In genomic region chr4:162952232-162952631, GRCh38 we compare ENCODE assay signal across 12 cellular contexts.
DNase-seq lines count a peak whose midpoint lies in the region; TF ChIP-seq lines count a peak whose summit lies in the region.
"Had no signal": no experiment of that assay in that cellular context is flagged by ENCODE, and none has a peak within 500 bp of the region (broad histone marks: within the 10 kb centered on the region; RNA-seq: fewer than 3 reads in every experiment).

No MANE protein-coding gene starts in this region.

- H3K4me1 ChIP-seq in endodermal cell (ENCODE audit: control insufficient read depth, insufficient read depth, low read length) (peaks cover 7% of the 10 kb centered on the region), trophoblast cell (ENCODE audit: control insufficient read depth in 1 of 2, insufficient read depth in 2 of 2, low read length in 2 of 2) (no peaks in the 10 kb centered on the region), right atrium auricular region (no peaks in the 10 kb centered on the region)
- H3K4me1 ChIP-seq in CD8-positive, alpha-beta memory T cell (ENCODE audit: insufficient read depth, low read length), result no peaks in the 10 kb centered on the region

- H3K9ac ChIP-seq in endodermal cell (ENCODE audit: extremely low read depth, low read length, poor library complexity, severe bottlenecking), result no peak overlapping the region
- H3K9ac ChIP-seq in trophoblast cell (ENCODE audit: low read length), result no peak overlapping the region

- no peak overlapping the region for H2BK5ac ChIP-seq in trophoblast cell (ENCODE audit: low read depth, low read length, poor library complexity)

- H2BK120ac ChIP-seq in trophoblast cell (ENCODE audit: insufficient read depth, low read length, poor library complexity), result no peak overlapping the region

- H3K36me3 Mint-ChIP-seq in endodermal cell (ENCODE audit: low read depth), result no peaks in the 10 kb centered on the region
- no peaks in the 10 kb centered on the region for H3K36me3 Mint-ChIP-seq in CD8-positive, alpha-beta memory T cell
- H3K36me3 Mint-ChIP-seq: activated naive CD8-positive, alpha-beta T cell treated with anti-CD3 and anti-CD28 coated beads, Interleukin-2, amount 10 ng/mL, durations not matched to agents 7 days and 5 days had no signal

- no peak overlapping the region for H3K4me3 Mint-ChIP-seq in endodermal cell
- no peak overlapping the region for H3K4me3 Mint-ChIP-seq in CD8-positive, alpha-beta memory T cell
- H3K4me3 Mint-ChIP-seq: activated naive CD8-positive, alpha-beta T cell treated with anti-CD3 and anti-CD28 coated beads, Interleukin-2, amount 10 ng/mL, durations not matched to agents 7 days and 5 days had no signal

- H3K4me1 Mint-ChIP-seq in endodermal cell, result peaks cover 14% of the 10 kb centered on the region
- no peaks in the 10 kb centered on the region for H3K4me1 Mint-ChIP-seq in CD8-positive, alpha-beta memory T cell
- H3K4me1 Mint-ChIP-seq: activated naive CD8-positive, alpha-beta T cell treated with anti-CD3 and anti-CD28 coated beads, Interleukin-2, amount 10 ng/mL, durations not matched to agents 7 days and 5 days had no signal

- no peak overlapping the region for H4K8ac ChIP-seq in trophoblast cell (ENCODE audit: low read depth, low read length)

- no peak overlapping the region for H3K23ac ChIP-seq in trophoblast cell (ENCODE audit: low read length)

- H3K27me3 ChIP-seq in endodermal cell (ENCODE audit: control insufficient read depth, insufficient read depth, low read length, poor library complexity, severe bottlenecking) (no peaks in the 10 kb centered on the region), trophoblast cell (ENCODE audit: insufficient read depth, low read length) (no peaks in the 10 kb centered on the region), right atrium auricular region (no peaks in the 10 kb centered on the region)
- no peaks in the 10 kb centered on the region for H3K27me3 ChIP-seq in CD8-positive, alpha-beta memory T cell (ENCODE audit: insufficient read depth, low read length, poor library complexity, severe bottlenecking)

- H3K14ac ChIP-seq in trophoblast cell (ENCODE audit: low read length), result no peak overlapping the region

- POLR2A ChIA-PET in CD8-positive, alpha-beta memory T cell (lab: Charles Lee), result no interaction called here

- H4K12ac ChIP-seq in trophoblast cell (ENCODE audit: low read depth, low read length), result no peak overlapping the region

- H3K27me3 Mint-ChIP-seq in endodermal cell (ENCODE audit: insufficient read depth), result no peaks in the 10 kb centered on the region
- H3K27me3 Mint-ChIP-seq in CD8-positive, alpha-beta memory T cell, result no peaks in the 10 kb centered on the region
- H3K27me3 Mint-ChIP-seq: activated naive CD8-positive, alpha-beta T cell treated with anti-CD3 and anti-CD28 coated beads, Interleukin-2, amount 10 ng/mL, durations not matched to agents 7 days and 5 days had no signal

- H3K9me3 ChIP-seq in endodermal cell (ENCODE audit: control insufficient read depth, low read length), result no peaks in the 10 kb centered on the region
- H3K9me3 ChIP-seq in trophoblast cell (ENCODE audit: insufficient read depth, low read depth, low read length), result no peaks in the 10 kb centered on the region
- H3K9me3 ChIP-seq in CD8-positive, alpha-beta memory T cell (ENCODE audit: low read length), result no peaks in the 10 kb centered on the region
- no peaks in the 10 kb centered on the region for H3K9me3 ChIP-seq in right atrium auricular region

- no peaks in the 10 kb centered on the region for H3K79me2 ChIP-seq in trophoblast cell (ENCODE audit: control insufficient read depth, insufficient read depth, low read length, poor library complexity)

- no peak overlapping the region for H2BK12ac ChIP-seq in trophoblast cell (ENCODE audit: low read length)

- no peak overlapping the region for H4K91ac ChIP-seq in trophoblast cell (ENCODE audit: low read depth, low read length)

- H2AK5ac ChIP-seq in trophoblast cell (ENCODE audit: low read length), result no peak overlapping the region

- H3K27ac Mint-ChIP-seq in endodermal cell, result no peak overlapping the region
- H3K27ac Mint-ChIP-seq in CD8-positive, alpha-beta memory T cell, result no peak overlapping the region
- H3K27ac Mint-ChIP-seq: activated naive CD8-positive, alpha-beta T cell treated with anti-CD3 and anti-CD28 coated beads, Interleukin-2, amount 10 ng/mL, durations not matched to agents 7 days and 5 days had no signal

- H3K18ac ChIP-seq in trophoblast cell (ENCODE audit: low read length), result no peak overlapping the region

- DNase-seq in NK-92 treated with Interleukin-12 subunit alpha and Interleukin-12 subunit beta, amount 100 ng/mL, for 24 hours (lab: John Stamatoyannopoulos, UW), result peak; percentile 45
- no peak for DNase-seq in NK-92 (lab: John Stamatoyannopoulos, UW; ENCODE audit: unreplicated experiment)
- peak; percentile 1 for DNase-seq in NCI-H69 (lab: John Stamatoyannopoulos, UW)
- DNase-seq in endodermal cell, result peak; percentile 56
- DNase-seq in trophoblast cell, result peak; percentile 95 to 98
- DNase-seq in CD8-positive, alpha-beta memory T cell, result no peak
- DNase-seq in stimulated activated naive CD4-positive, alpha-beta T cell (lab: John Stamatoyannopoulos, UW), result no peak
- no peak for DNase-seq in right atrium auricular region (ENCODE audit: low spot score)
- DNase-seq: activated naive CD8-positive, alpha-beta T cell treated with anti-CD3 and anti-CD28 coated beads, Interleukin-2, amount 10 ng/mL, durations not matched to agents 7 days and 5 days; GDM1; Karpas-422; NCI-H1930 had no signal

- CTCF ChIA-PET in CD8-positive, alpha-beta memory T cell (lab: Charles Lee), result no interaction called here

- H3K27ac ChIP-seq in endodermal cell (ENCODE audit: low read depth, low read length) (no peak overlapping the region), trophoblast cell (ENCODE audit: low read depth, low read length) (no peak overlapping the region), right atrium auricular region (no peak overlapping the region)
- H3K27ac ChIP-seq in CD8-positive, alpha-beta memory T cell (ENCODE audit: low read depth, low read length), result no peak overlapping the region

- H3K4ac ChIP-seq in trophoblast cell (ENCODE audit: low read depth, low read length), result no peak overlapping the region

- no peak overlapping the region for H3K4me2 ChIP-seq in trophoblast cell (ENCODE audit: low read length)

- no peaks in the 10 kb centered on the region for H3K79me1 ChIP-seq in trophoblast cell (ENCODE audit: low read length)

- H2AFZ ChIP-seq in trophoblast cell (ENCODE audit: insufficient read depth, low read length, poor library complexity), result no peak overlapping the region

- H3K36me3 ChIP-seq in endodermal cell (ENCODE audit: control insufficient read depth, insufficient read depth, low read length) (no peaks in the 10 kb centered on the region), trophoblast cell (ENCODE audit: control insufficient read depth in 1 of 2, insufficient read depth in 2 of 2, low read length in 2 of 2) (no peaks in the 10 kb centered on the region), right atrium auricular region (no peaks in the 10 kb centered on the region)
- H3K36me3 ChIP-seq in CD8-positive, alpha-beta memory T cell (ENCODE audit: insufficient read depth, low read length), result no peaks in the 10 kb centered on the region

- H3K9me3 Mint-ChIP-seq in endodermal cell, result no peaks in the 10 kb centered on the region
- H3K9me3 Mint-ChIP-seq in CD8-positive, alpha-beta memory T cell, result peaks cover 0 to 10% (median 1%) of the 10 kb centered on the region in 5 donors
- H3K9me3 Mint-ChIP-seq: activated naive CD8-positive, alpha-beta T cell treated with anti-CD3 and anti-CD28 coated beads, Interleukin-2, amount 10 ng/mL, durations not matched to agents 7 days and 5 days had no signal

- TF ChIP-seq CTCF in endodermal cell (conservative IDR thresholded peaks at IDR 0.05) (no peak), right atrium auricular region (IDR thresholded peaks at IDR 0.05) (no peak)

- 83 to 91% methylated on average over 2 to 3 of the region's 3 CpGs for WGBS in endodermal cell (ENCODE audit: insufficient coverage in 1 of 2, insufficient read length in 1 of 2), 2 experiments
- no CpG with 5 or more reads among the region's 3 CpGs for WGBS in trophoblast cell (ENCODE audit: extremely low coverage, insufficient coverage, insufficient read length)

- H3K4me3 ChIP-seq in endodermal cell (ENCODE audit: low read length), result no peak overlapping the region
- no peak overlapping the region for H3K4me3 ChIP-seq in trophoblast cell (ENCODE audit: low read depth, low read length)
- H3K4me3 ChIP-seq in CD8-positive, alpha-beta memory T cell (ENCODE audit: low read length), result no peak overlapping the region
- no peak overlapping the region for H3K4me3 ChIP-seq in right atrium auricular region

Comparison
In these comparisons a context has a peak if more than half of its experiments do, and no peak if none do; other contexts are left out.
1. DNase-seq: peak in NK-92 treated with Interleukin-12 subunit alpha and Interleukin-12 subunit beta, amount 100 ng/mL, for 24 hours (single experiment), NCI-H69 (single experiment), endodermal cell (single experiment) and trophoblast cell (2 of 2); none in NK-92 (single experiment), CD8-positive, alpha-beta memory T cell (0 of 5), stimulated activated naive CD4-positive, alpha-beta T cell (0 of 6) and right atrium auricular region (single experiment).